ENCODE assay signal across 8 cellular contexts in genomic region chr13:74062933-74063332, GRCh38.
A peak's percentile ranks its signal among the peaks of the same experiment; 100 is the strongest.
DNase-seq lines count a peak whose midpoint lies in the region; ATAC-seq and TF ChIP-seq lines count a peak whose summit lies in the region.

No MANE protein-coding gene starts in this region.

- no peak for DNase-seq in SK-N-SH
- no peak for DNase-seq in epithelial cell of proximal tubule (ENCODE audit: low read depth)
- peak; percentile 22 to 52 (median 33) for DNase-seq in ovary
- DNase-seq in PC-3, result no peak
- no peak for DNase-seq in HUDEP-2 (lab: John Stamatoyannopoulos, UW; ENCODE audit: unreplicated experiment in 76 of 76)
- DNase-seq in SW480 (ENCODE audit: low spot score), result no peak

- intact Hi-C loops in ovary (cut with DNase I), result no loop called here
- intact Hi-C loops in PC-3 (cut with micrococcal nuclease), result no loop called here

- H3K27me3 ChIP-seq in SK-N-SH (ENCODE audit: insufficient read depth) (no peaks in the 10 kb centered on the region), ovary (no peaks in the 10 kb centered on the region), PC-3 (ENCODE audit: low read length) (no peaks in the 10 kb centered on the region)

- CTCF ChIA-PET in SK-N-SH (lab: Yijun Ruan, JAX), result interaction anchor here (0.6 kb wide), 1 partner anchor 262 kb away, joined by 3 read pairs; no protein-coding TSS in a partner anchor
- CTCF ChIA-PET in PC-3 (lab: Charles Lee), result no interaction called here

- H3K27ac ChIP-seq in SK-N-SH (ENCODE audit: low read depth in 2 of 2, low read length in 1 of 2), result peak overlapping the region in 1 of 2 experiments; percentile 81; a peak in 2 of 4 replicates
- H3K27ac ChIP-seq in ovary, result peak overlapping the region in 1 of 2 donors; percentile 66
- H3K27ac ChIP-seq in PC-3 (ENCODE audit: low read length), result no peak overlapping the region

- 76% methylated on average over 6 of the region's 6 CpGs for WGBS in SK-N-SH (ENCODE audit: low lambda C conversion rate)
- 19 to 51% (median 40%) methylated on average over 6 of the region's 6 CpGs for WGBS in ovary, 3 donors

- H3K79me2 ChIP-seq in SK-N-SH (ENCODE audit: insufficient read depth) (peaks cover 33% of the 10 kb centered on the region), PC-3 (ENCODE audit: low read length) (no peaks in the 10 kb centered on the region)

- no peak for TF ChIP-seq POLR2A in ovary (IDR thresholded peaks at IDR 0.05)

- H3K9ac ChIP-seq in SK-N-SH (no peak overlapping the region), PC-3 (ENCODE audit: low read length) (no peak overlapping the region)

- H3F3A ChIP-seq in SK-N-SH (replicated peaks; ENCODE audit: insufficient read depth), result no peaks in the 10 kb centered on the region
- no peaks in the 10 kb centered on the region for H3F3A ChIP-seq in PC-3 (ENCODE audit: low read length, unreplicated experiment)

- peaks cover 0 to 3% of the 10 kb centered on the region in 2 experiments for H3K36me3 ChIP-seq in SK-N-SH (replicated peaks in 1 of 2; ENCODE audit: control insufficient read depth in 1 of 2, insufficient read depth in 2 of 2, low read length in 1 of 2)
- H3K36me3 ChIP-seq in ovary, result no peaks in the 10 kb centered on the region
- no peaks in the 10 kb centered on the region for H3K36me3 ChIP-seq in PC-3 (ENCODE audit: low read depth, low read length)

- H2AFZ ChIP-seq in SK-N-SH (ENCODE audit: low read depth), result no peak overlapping the region
- no peak overlapping the region for H2AFZ ChIP-seq in PC-3 (ENCODE audit: low read length)

- TF ChIP-seq RAD21 in SK-N-SH (IDR thresholded peaks at IDR 0.05; ENCODE audit: low read length), result no peak

- TF ChIP-seq EP300 in SK-N-SH (IDR thresholded peaks at IDR 0.05; ENCODE audit: borderline replicate concordance in 1 of 2, low read depth in 1 of 2, low read length in 1 of 2), result no peak
- TF ChIP-seq EP300 in ovary (IDR thresholded peaks at IDR 0.05), result no peak

- TF ChIP-seq CTCF in SK-N-SH (IDR thresholded peaks at IDR 0.05) (no peak), epithelial cell of proximal tubule (conservative IDR thresholded peaks at IDR 0.05; ENCODE audit: low read depth, low read length) (no peak), ovary (IDR thresholded peaks at IDR 0.05) (no peak), PC-3 (conservative IDR thresholded peaks at IDR 0.05; ENCODE audit: low read depth, low read length) (no peak)

- no TSS peak for BruUV-seq in PC-3 (replicated peaks; lab: Mats Ljungman, UMichigan)

- POLR2A ChIA-PET in SK-N-SH (lab: Yijun Ruan, JAX) (no interaction called here), PC-3 (lab: Charles Lee; ENCODE audit: unreplicated experiment) (no interaction called here)

- no peaks in the 10 kb centered on the region for H3K9me2 ChIP-seq in SK-N-SH
- H3K9me2 ChIP-seq in PC-3 (replicated peaks; ENCODE audit: low read length), result no peaks in the 10 kb centered on the region

- H3K4me2 ChIP-seq in SK-N-SH (peak overlapping the region; percentile 15; the same call in 1 of the 2 replicates), PC-3 (ENCODE audit: low read length) (no peak overlapping the region)

- H3K4me3 ChIP-seq in SK-N-SH (ENCODE audit: low read depth in 2 of 2, low read length in 1 of 2) (no peak overlapping the region), epithelial cell of proximal tubule (ENCODE audit: low read depth, low read length) (peak overlapping the region; percentile 34), ovary (no peak overlapping the region), PC-3 (ENCODE audit: low read length) (no peak overlapping the region)

- peaks cover 11% of the 10 kb centered on the region in 2 experiments; a peak in 3 of 4 replicates for H3K4me1 ChIP-seq in SK-N-SH (ENCODE audit: control insufficient read depth in 1 of 2, insufficient read depth in 2 of 2, low read depth in 1 of 2, low read length in 1 of 2)
- peaks cover 3% of the 10 kb centered on the region for H3K4me1 ChIP-seq in ovary (ENCODE audit: insufficient read depth)
- H3K4me1 ChIP-seq in PC-3 (ENCODE audit: insufficient read depth, low read length), result no peaks in the 10 kb centered on the region

- H4K20me1 ChIP-seq in SK-N-SH (ENCODE audit: insufficient read depth) (no peaks in the 10 kb centered on the region), PC-3 (ENCODE audit: low read length) (no peaks in the 10 kb centered on the region)

- peak; percentile 89 for ATAC-seq in GM18520 (IDR thresholded peaks at IDR 0.05; ENCODE audit: unreplicated experiment)
- peak; percentile 81 for ATAC-seq in HG02798 (IDR thresholded peaks at IDR 0.05; ENCODE audit: poor library complexity, unreplicated experiment)
- no peak for ATAC-seq in PC-3

- H3K9me3 ChIP-seq in SK-N-SH (no peaks in the 10 kb centered on the region), ovary (no peaks in the 10 kb centered on the region), PC-3 (ENCODE audit: low read length) (no peaks in the 10 kb centered on the region)

TF ChIP-seq in SK-N-SH, 30 proteins besides CTCF, POLR2A, EP300 and RAD21:
- no peak for TF ChIP-seq EZH2phosphoT487 (IDR thresholded peaks at IDR 0.05; ENCODE audit: borderline replicate concordance, low read depth)

Comparison
In these comparisons a context has a peak if more than half of its experiments do, and no peak if none do; other contexts are left out.
1. DNase-seq: peak in ovary (5 of 5); none in SK-N-SH (single experiment), epithelial cell of proximal tubule (single experiment), PC-3 (single experiment), HUDEP-2 (0 of 76) and SW480 (single experiment).